16 cellular contexts compared by ENCODE assay signal in genomic region chr1:29548091-29548490, GRCh38.
"Had no signal": no experiment of that assay in that cellular context is flagged by ENCODE, and none has a peak within 500 bp of the region (broad histone marks: within the 10 kb centered on the region; RNA-seq: fewer than 3 reads in every experiment).

No MANE protein-coding gene starts in this region.

- H3K27ac Mint-ChIP-seq: stimulated activated effector memory CD8-positive, alpha-beta T cell treated with anti-CD3 and anti-CD28 coated beads, Interleukin-12 subunit alpha, Interleukin-12 subunit beta, amount 100 ng/mL, for 72 hours; stimulated activated naive CD8-positive, alpha-beta T cell treated with anti-CD3 and anti-CD28 coated beads, Interleukin-15, amount 100 ng/mL, for 72 hours had no signal

- H3K27ac ChIP-seq: heart left ventricle, skin epidermis had no signal

- H3K4me1 ChIP-seq: heart left ventricle had no signal

- H3K4me1 Mint-ChIP-seq: naive thymus-derived CD8-positive, alpha-beta T cell; stimulated activated effector memory CD8-positive, alpha-beta T cell treated with anti-CD3 and anti-CD28 coated beads, Interleukin-12 subunit alpha, Interleukin-12 subunit beta, amount 100 ng/mL, for 72 hours; stimulated activated naive CD8-positive, alpha-beta T cell treated with anti-CD3 and anti-CD28 coated beads, Interleukin-15, amount 100 ng/mL, for 72 hours had no signal

- H3K4me3 ChIP-seq: heart left ventricle, mucosa of descending colon, skin epidermis had no signal

- DNase-seq: cerebellar nuclear complex; dermis blood vessel endothelial cell; effector CD4-positive, alpha-beta T cell; heart left ventricle; hippocampal formation; left colon; mesendoderm; mucosa of descending colon; naive thymus-derived CD8-positive, alpha-beta T cell; stimulated activated CD4-positive, alpha-beta T cell treated with anti-CD3 and anti-CD28 coated beads, Interleukin-12 subunit alpha, Interleukin-12 subunit beta, amount 100 ng/mL, for 4 hours; stimulated activated CD4-positive, alpha-beta T cell treated with anti-CD3 and anti-CD28 coated beads, Interleukin-2, amount 100 ng/mL, for 48 hours; stimulated activated naive CD8-positive, alpha-beta T cell treated with anti-CD3 and anti-CD28 coated beads, Interleukin-15, amount 100 ng/mL, for 72 hours; trophoblast cell had no signal

- H3K36me3 ChIP-seq: heart left ventricle had no signal

- H3K36me3 Mint-ChIP-seq: naive thymus-derived CD8-positive, alpha-beta T cell; stimulated activated effector memory CD8-positive, alpha-beta T cell treated with anti-CD3 and anti-CD28 coated beads, Interleukin-12 subunit alpha, Interleukin-12 subunit beta, amount 100 ng/mL, for 72 hours had no signal

- H3K4me3 Mint-ChIP-seq: naive thymus-derived CD8-positive, alpha-beta T cell; stimulated activated effector memory CD8-positive, alpha-beta T cell treated with anti-CD3 and anti-CD28 coated beads, Interleukin-12 subunit alpha, Interleukin-12 subunit beta, amount 100 ng/mL, for 72 hours; stimulated activated naive CD8-positive, alpha-beta T cell treated with anti-CD3 and anti-CD28 coated beads, Interleukin-15, amount 100 ng/mL, for 72 hours had no signal

- H3K9me3 ChIP-seq: heart left ventricle, mucosa of descending colon had no signal

- ATAC-seq: left colon; mucosa of descending colon; naive thymus-derived CD8-positive, alpha-beta T cell; sciatic nerve; stimulated activated effector memory CD8-positive, alpha-beta T cell treated with anti-CD3 and anti-CD28 coated beads, Interleukin-12 subunit alpha, Interleukin-12 subunit beta, amount 100 ng/mL, for 72 hours; stimulated activated naive CD8-positive, alpha-beta T cell treated with anti-CD3 and anti-CD28 coated beads, Interleukin-15, amount 100 ng/mL, for 72 hours had no signal
